ENCODE assay signal across 12 cellular contexts in the genomic region with DNA sequence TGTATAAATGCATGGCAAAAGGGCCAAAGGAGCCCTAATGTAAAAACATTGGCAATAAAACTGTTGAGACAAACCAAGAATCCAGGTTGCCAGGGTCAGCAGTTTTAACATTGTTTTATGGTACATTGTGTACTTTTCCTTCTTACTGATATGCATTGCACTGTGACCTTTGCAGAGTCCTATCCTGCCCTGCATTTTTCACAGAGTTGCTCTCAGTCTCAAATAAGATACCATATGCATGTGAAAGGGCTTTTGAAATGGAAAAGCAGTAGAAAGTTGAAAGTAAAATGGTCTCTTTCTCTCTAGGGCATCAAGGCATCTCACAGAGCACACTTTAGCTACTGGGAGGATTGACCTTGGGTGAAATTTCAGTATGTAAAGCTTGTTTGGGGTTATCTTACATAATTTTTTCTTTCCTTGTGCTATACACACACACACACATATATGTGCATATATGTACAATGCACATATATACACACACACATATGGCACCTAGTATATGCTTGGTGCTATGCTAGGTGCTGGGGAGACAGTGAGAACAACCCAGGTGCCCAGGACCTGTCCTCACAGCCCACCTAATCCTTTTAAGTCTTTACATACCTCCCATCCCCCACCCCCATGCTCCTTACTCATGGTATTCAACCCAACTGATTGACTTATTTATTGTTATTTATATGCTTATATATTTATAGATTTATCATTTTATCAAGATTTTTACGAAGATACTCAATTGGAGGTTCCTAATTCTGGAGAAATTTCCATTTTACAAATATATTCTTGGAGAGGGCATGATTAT. TPM values are rescaled to one million over a fixed set of nuclear protein-coding genes. Genes with fewer than 3 reads are reported as not detected.
A peak's percentile ranks its signal among the peaks of the same experiment; 100 is the strongest.
DNase-seq lines count a peak whose midpoint lies in the region; ATAC-seq and TF ChIP-seq lines count a peak whose summit lies in the region.
"Had no signal": no experiment of that assay in that cellular context is flagged by ENCODE, and none has a peak within 500 bp of the region (broad histone marks: within the 10 kb centered on the region; RNA-seq: fewer than 3 reads in every experiment).

No MANE protein-coding gene starts in this region.

- TF ChIP-seq CTCF in left ventricle myocardium inferior (IDR thresholded peaks at IDR 0.05; ENCODE audit: borderline replicate concordance), result no peak
- no peak for TF ChIP-seq CTCF in thoracic aorta (IDR thresholded peaks at IDR 0.05)
- TF ChIP-seq CTCF in heart left ventricle (IDR thresholded peaks at IDR 0.05), result no peak

- no peak overlapping the region for H3K27ac Mint-ChIP-seq in activated naive CD8-positive, alpha-beta T cell treated with anti-CD3 and anti-CD28 coated beads for 36 hours
- no peak overlapping the region for H3K27ac Mint-ChIP-seq in naive B cell

- DNase-seq in left ventricle myocardium inferior (no peak), Right ventricle myocardium inferior (ENCODE audit: missing footprints) (no peak), naive B cell (no peak), thoracic aorta (ENCODE audit: low spot score) (no peak), head of caudate nucleus (no peak), Ammon's horn (ENCODE audit: low spot score) (no peak), heart left ventricle (no peak)
- DNase-seq in activated naive CD8-positive, alpha-beta T cell treated with anti-CD3 and anti-CD28 coated beads for 36 hours, result no peak
- DNase-seq: activated CD8-positive, alpha-beta memory T cell treated with anti-CD3 and anti-CD28 coated beads, Interleukin-2, amount 50 U/mL, for 48 hours; T1000 had no signal

- H3K4me1 ChIP-seq in left ventricle myocardium inferior (peaks cover 44% of the 10 kb centered on the region), thoracic aorta (ENCODE audit: control insufficient read depth in 1 of 2, low read depth in 2 of 2) (peaks cover 7 to 26% of the 10 kb centered on the region in 2 donors), heart left ventricle (peaks cover 0 to 36% (median 11%) of the 10 kb centered on the region in 12 donors)

- H3K27ac ChIP-seq in left ventricle myocardium inferior (replicated peaks) (peak overlapping the region; percentile 92), thoracic aorta (peak overlapping the region; percentile 23 to 82), heart left ventricle (peak overlapping the region in 6 of 12 donors; percentile 86 to 98 (median 90))
- H3K27ac ChIP-seq: BLaER1 had no signal

- peak overlapping the region; percentile 90 for H3K4me3 ChIP-seq in left ventricle myocardium inferior
- no peak overlapping the region for H3K4me3 ChIP-seq in thoracic aorta
- peak overlapping the region in 2 of 12 donors; percentile 72 to 79 for H3K4me3 ChIP-seq in heart left ventricle
- H3K4me3 ChIP-seq: BLaER1 had no signal

- no peak for TF ChIP-seq POLR2A in heart left ventricle (IDR thresholded peaks at IDR 0.05)

- H3K4me3 Mint-ChIP-seq in activated naive CD8-positive, alpha-beta T cell treated with anti-CD3 and anti-CD28 coated beads for 36 hours, result peak overlapping the region; percentile 60
- H3K4me3 Mint-ChIP-seq in naive B cell, result peak overlapping the region in 7 of 8 donors; percentile 72 to 94 (median 84)

- intact Hi-C loops in left ventricle myocardium inferior (cut with micrococcal nuclease) (no loop called here), Right ventricle myocardium inferior (cut with DNase I) (no loop called here), head of caudate nucleus (cut with DNase I) (no loop called here), heart left ventricle (cut with DNase I) (loop anchor here in 4 of 10 donors (2.0 to 10.0 kb wide), 4 partner anchors 42 to 230 kb away; a partner anchor contains a TSS)

- 67 to 78% (median 74%) methylated on average over 1 of the region's 1 CpG for WGBS in heart left ventricle, 4 donors

- H3K36me3 Mint-ChIP-seq in activated naive CD8-positive, alpha-beta T cell treated with anti-CD3 and anti-CD28 coated beads for 36 hours, result peaks cover 2% of the 10 kb centered on the region
- H3K36me3 Mint-ChIP-seq in naive B cell, result peaks cover 0 to 14% of the 10 kb centered on the region in 2 donors

- ATAC-seq in Right ventricle myocardium inferior (no peak), naive B cell (ENCODE audit: low read depth in 2 of 2) (no peak), thoracic aorta (ENCODE audit: insufficient number of reproducible peaks, low FRiP score, low read depth) (no peak), heart left ventricle (no peak)

- H3K27me3 ChIP-seq in left ventricle myocardium inferior (ENCODE audit: low read depth), result no peaks in the 10 kb centered on the region
- H3K27me3 ChIP-seq in thoracic aorta (replicated peaks; ENCODE audit: insufficient read depth), result no peaks in the 10 kb centered on the region
- H3K27me3 ChIP-seq in heart left ventricle, result no peaks in the 10 kb centered on the region
- H3K27me3 ChIP-seq: BLaER1, esophagus muscularis mucosa had no signal

- H3K27me3 Mint-ChIP-seq in activated naive CD8-positive, alpha-beta T cell treated with anti-CD3 and anti-CD28 coated beads for 36 hours, result peaks cover 17% of the 10 kb centered on the region
- peaks cover 23 to 33% (median 32%) of the 10 kb centered on the region in 3 donors for H3K27me3 Mint-ChIP-seq in naive B cell

- peaks cover 18% of the 10 kb centered on the region for H3K4me1 Mint-ChIP-seq in activated naive CD8-positive, alpha-beta T cell treated with anti-CD3 and anti-CD28 coated beads for 36 hours
- peaks cover 0 to 8% (median 0%) of the 10 kb centered on the region in 3 donors for H3K4me1 Mint-ChIP-seq in naive B cell

- peaks cover 23% of the 10 kb centered on the region for H3K9me3 ChIP-seq in left ventricle myocardium inferior (replicated peaks)
- peaks cover 18% of the 10 kb centered on the region for H3K9me3 ChIP-seq in thoracic aorta
- peaks cover 0 to 22% (median 11%) of the 10 kb centered on the region in 12 donors for H3K9me3 ChIP-seq in heart left ventricle

- H3K36me3 ChIP-seq in left ventricle myocardium inferior (no peaks in the 10 kb centered on the region), thoracic aorta (no peaks in the 10 kb centered on the region), heart left ventricle (no peaks in the 10 kb centered on the region)
- H3K36me3 ChIP-seq: BLaER1, esophagus muscularis mucosa had no signal

- H3K9me3 Mint-ChIP-seq in activated naive CD8-positive, alpha-beta T cell treated with anti-CD3 and anti-CD28 coated beads for 36 hours, result peaks cover 21% of the 10 kb centered on the region
- peaks cover 11 to 36% (median 28%) of the 10 kb centered on the region in 7 donors for H3K9me3 Mint-ChIP-seq in naive B cell

RNA-seq across cellular contexts. Expression of a gene that starts 1.2 kb away (rescaled TPM):
- total RNA-seq in left ventricle myocardium inferior (94.9 TPM), Right ventricle myocardium inferior (107 TPM), thoracic aorta (10 to 100 TPM in 1 of 2 donors, 1 to 10 TPM in 1; 6.8 to 18.0 TPM), heart left ventricle (100 to 1,000 TPM in 4 of 9 donors, 10 to 100 TPM in 5; 46.8 to 136 (median 95.5) TPM)
- total RNA-seq in activated naive CD8-positive, alpha-beta T cell treated with anti-CD3 and anti-CD28 coated beads for 36 hours, result under 1 TPM; 0.44 to 0.49 TPM
- polyA plus RNA-seq in naive B cell (ENCODE audit: low read depth in 6 of 6) (under 1 TPM; 0.07 to 0.34 (median 0.12) TPM), heart left ventricle (10 to 100 TPM; 10.4 to 20.2 TPM)

Comparison
In these comparisons a context has a peak if more than half of its experiments do, and no peak if none do; other contexts are left out.
1. RNA of a gene that starts 1.2 kb away (total RNA-seq): 107 TPM in Right ventricle myocardium inferior (single experiment), 46.8 to 136 TPM in heart left ventricle, 94.9 TPM in left ventricle myocardium inferior (single experiment) and 6.8 to 18.0 TPM in thoracic aorta; 0.44 to 0.49 TPM in activated naive CD8-positive, alpha-beta T cell treated with anti-CD3 and anti-CD28 coated beads for 36 hours; every median in the first group is over 4 times any median in the second.